Comparison of ENCODE assay signal across 10 cellular contexts in genomic region chr5:55175781-55176175, GRCh38. TPM values are rescaled to one million over a fixed set of nuclear protein-coding genes. Genes with fewer than 3 reads are reported as not detected.
A peak's percentile ranks its signal among the peaks of the same experiment; 100 is the strongest.
DNase-seq lines count a peak whose midpoint lies in the region; TF ChIP-seq lines count a peak whose summit lies in the region.
"Had no signal": no experiment of that assay in that cellular context is flagged by ENCODE, and none has a peak within 500 bp of the region (broad histone marks: within the 10 kb centered on the region; RNA-seq: fewer than 3 reads in every experiment).

No MANE protein-coding gene starts in this region.

- peaks cover 26% of the 10 kb centered on the region for H3K4me1 Mint-ChIP-seq in osteocyte (ENCODE audit: unreplicated experiment)

- peak overlapping the region; percentile 41 for H3K4me3 ChIP-seq in epithelial cell of esophagus (ENCODE audit: low read length)

- H3K4me3 Mint-ChIP-seq in osteocyte (ENCODE audit: unreplicated experiment), result peak overlapping the region; percentile 50

- TF ChIP-seq CTCF in GM20000 (IDR thresholded peaks at IDR 0.05; ENCODE audit: extremely low read depth, missing control alignments), result no peak
- no peak for TF ChIP-seq CTCF in epithelial cell of esophagus (IDR thresholded peaks at IDR 0.05; ENCODE audit: insufficient read depth, low read depth, low read length, missing control alignments)
- no peak for TF ChIP-seq CTCF in osteocyte (IDR thresholded peaks at IDR 0.05)

- no peaks in the 10 kb centered on the region for H3K9me3 Mint-ChIP-seq in osteocyte (ENCODE audit: unreplicated experiment)

- H3K27me3 Mint-ChIP-seq in osteocyte (ENCODE audit: unreplicated experiment), result peaks cover 73% of the 10 kb centered on the region

- H3K27ac Mint-ChIP-seq in osteocyte (ENCODE audit: unreplicated experiment), result no peak overlapping the region

- DNase-seq in GM20000 (ENCODE audit: low spot score), result peak; percentile 14
- DNase-seq in RKO (ENCODE audit: low spot score), result peak; percentile 22
- no peak for DNase-seq in epithelial cell of esophagus (ENCODE audit: low read depth)
- no peak for DNase-seq in osteocyte (ENCODE audit: extremely low spot score, unreplicated experiment)
- no peak for DNase-seq in NCI-H2081 (lab: John Stamatoyannopoulos, UW)
- DNase-seq in AG08395 (ENCODE audit: low spot score), result no peak
- no peak for DNase-seq in NCI-H187 treated with DMSO at 0.1 percent for 48 hours (lab: John Stamatoyannopoulos, UW)
- no peak for DNase-seq in cerebellar cortex (ENCODE audit: low spot score)

- H3K36me3 Mint-ChIP-seq in osteocyte (ENCODE audit: unreplicated experiment), result no peaks in the 10 kb centered on the region

RNA-seq across cellular contexts. Expression of gene CDC20B, which starts 2.8 kb away (rescaled TPM):
- total RNA-seq in osteocyte, result not detected in 2 replicates
- total RNA-seq: Peyer's patch, ureter had no signal

RNA-seq across cellular contexts. Expression of gene GPX8, which starts 15.8 kb away (rescaled TPM):
- 139 and 154 TPM in 2 replicates for total RNA-seq in osteocyte

RNA-seq across cellular contexts. Expression of gene MCIDAS, which starts 51.3 kb away (rescaled TPM):
- not detected in 2 replicates for total RNA-seq in osteocyte
- total RNA-seq: Peyer's patch had no signal

RNA-seq across cellular contexts. Expression of gene CCNO, which starts 57.6 kb away (rescaled TPM):
- 0.34 TPM in 1 of 2 replicates, not detected in the other for total RNA-seq in osteocyte

Comparison
In these comparisons a context has a peak if more than half of its experiments do, and no peak if none do; other contexts are left out.
1. DNase-seq: peak in GM20000 (single experiment) and RKO (single experiment); none in epithelial cell of esophagus (single experiment), osteocyte (single experiment), NCI-H2081 (0 of 2), AG08395 (single experiment), NCI-H187 treated with DMSO at 0.1 percent for 48 hours (single experiment) and cerebellar cortex (single experiment).